In genomic region chr11:91851908-91852307, GRCh38 we compare ENCODE assay signal across 22 cellular contexts.
"Had no signal": no experiment of that assay in that cellular context is flagged by ENCODE, and none has a peak within 500 bp of the region (broad histone marks: within the 10 kb centered on the region; RNA-seq: fewer than 3 reads in every experiment).

No MANE protein-coding gene starts in this region.

- H3K36me3 ChIP-seq: lower lobe of right lung, neural progenitor cell, ovary, right atrium auricular region, right lobe of liver, stomach, thyroid gland, transverse colon, upper lobe of left lung, vagina had no signal

- H3K4me3 Mint-ChIP-seq: naive thymus-derived CD8-positive, alpha-beta T cell; nephron; neural progenitor cell; stimulated activated naive B cell treated with anti-CD40 and anti-IgM and Interleukin-4, amounts not matched to agents 10 μg/mL and 1 μg/mL and 100 μg/mL, for 72 hours had no signal

- H3K9ac ChIP-seq: neural progenitor cell had no signal

- H3K27ac ChIP-seq: lower lobe of right lung, neural progenitor cell, ovary, right atrium auricular region, right lobe of liver, stomach, testis, thyroid gland, transverse colon, upper lobe of left lung, vagina had no signal

- H3K9me3 ChIP-seq: lower lobe of right lung, ovary, right atrium auricular region, right lobe of liver, stomach, testis, thyroid gland, transverse colon, upper lobe of left lung, vagina had no signal

- H3K27me3 ChIP-seq: neural progenitor cell, ovary, right atrium auricular region, right lobe of liver, stomach, testis, thyroid gland, transverse colon, upper lobe of left lung, vagina had no signal

- H3K9me3 Mint-ChIP-seq: nephron, neural progenitor cell had no signal

- H3K27ac Mint-ChIP-seq: naive thymus-derived CD8-positive, alpha-beta T cell; neural progenitor cell; progenitor cell of endocrine pancreas; stimulated activated naive B cell treated with anti-CD40 and anti-IgM and Interleukin-4, amounts not matched to agents 10 μg/mL and 1 μg/mL and 100 μg/mL, for 72 hours had no signal

- DNase-seq: islet precursor cell; lower lobe of right lung; mammary epithelial cell; mesenchymal stem cell; naive thymus-derived CD8-positive, alpha-beta T cell; ovary; right lobe of liver; stimulated activated CD4-positive, alpha-beta T cell treated with anti-CD3 and anti-CD28 coated beads, Interleukin-2, amount 100 ng/mL, for 24 hours; stimulated activated CD4-positive, alpha-beta T cell treated with anti-CD3 and anti-CD28 coated beads, Interleukin-4, amount 100 ng/mL, for 1 hour; stimulated activated naive B cell treated with anti-CD40 and anti-IgM and Interleukin-4, amounts not matched to agents 10 μg/mL and 1 μg/mL and 100 μg/mL, for 72 hours; stimulated activated naive CD8-positive, alpha-beta T cell treated with anti-CD3 and anti-CD28 coated beads, Interleukin-15, Interleukin-2, amounts not matched to agents 100 U/mL and 50 U/mL, for 24 hours; stomach; testis; thyroid gland; transverse colon; upper lobe of left lung had no signal

- H3K4me3 ChIP-seq: lower lobe of right lung, neural progenitor cell, ovary, right atrium auricular region, right lobe of liver, smooth muscle cell, stomach, testis, thyroid gland, transverse colon, upper lobe of left lung, vagina had no signal

- H3K4me1 ChIP-seq: lower lobe of right lung, right atrium auricular region, right lobe of liver, testis, transverse colon had no signal

- ATAC-seq: lower lobe of right lung; naive thymus-derived CD8-positive, alpha-beta T cell; right lobe of liver; stimulated activated naive B cell treated with anti-CD40 and anti-IgM and Interleukin-4, amounts not matched to agents 10 μg/mL and 1 μg/mL and 100 μg/mL, for 72 hours; stimulated activated naive CD8-positive, alpha-beta T cell treated with anti-CD3 and anti-CD28 coated beads, Interleukin-15, Interleukin-2, amounts not matched to agents 100 U/mL and 50 U/mL, for 24 hours had no signal

- H3K4me1 Mint-ChIP-seq: naive thymus-derived CD8-positive, alpha-beta T cell; neural progenitor cell; stimulated activated naive B cell treated with anti-CD40 and anti-IgM and Interleukin-4, amounts not matched to agents 10 μg/mL and 1 μg/mL and 100 μg/mL, for 72 hours had no signal

- H3K36me3 Mint-ChIP-seq: naive thymus-derived CD8-positive, alpha-beta T cell; neural progenitor cell; stimulated activated naive B cell treated with anti-CD40 and anti-IgM and Interleukin-4, amounts not matched to agents 10 μg/mL and 1 μg/mL and 100 μg/mL, for 72 hours had no signal

- H2AFZ ChIP-seq: neural progenitor cell had no signal

- H3K27me3 Mint-ChIP-seq: naive thymus-derived CD8-positive, alpha-beta T cell; progenitor cell of endocrine pancreas; stimulated activated naive B cell treated with anti-CD40 and anti-IgM and Interleukin-4, amounts not matched to agents 10 μg/mL and 1 μg/mL and 100 μg/mL, for 72 hours had no signal

- H3K4me2 ChIP-seq: neural progenitor cell had no signal
